In genomic region chr9:136742640-136743391, GRCh38 we compare ENCODE assay signal across 8 cellular contexts. TPM values are rescaled to one million over a fixed set of nuclear protein-coding genes. Genes with fewer than 3 reads are reported as not detected.
DNase-seq lines count a peak whose midpoint lies in the region; ATAC-seq and TF ChIP-seq lines count a peak whose summit lies in the region.

LCN10 (minus strand) TSS chr9:136742940; CDS start chr9:136742903, 37 bp downstream.

- intact Hi-C loops in heart left ventricle (cut with DNase I) (no loop called here), Right ventricle myocardium superior (cut with DNase I) (no loop called here), left colon (cut with DNase I, micrococcal nuclease) (no loop called here), OCI-LY7 (cut with micrococcal nuclease; ENCODE audit: unreplicated experiment) (no loop called here), sigmoid colon (cut with DNase I) (no loop called here)

- 74 to 87% (median 76%) methylated on average over 12 to 23 of the region's 23 CpGs for WGBS in heart left ventricle, 4 donors
- 12 to 51% methylated on average over 23 of the region's 23 CpGs for WGBS in sigmoid colon, 2 donors

- CTCF ChIA-PET in activated CD8-positive, alpha-beta T cell treated with anti-CD3 and anti-CD28 coated beads, Interleukin-2, amount 10 ng/mL, durations not matched to agents 7 days and 5 days (lab: Charles Lee): interaction anchor here (1.1 to 1.3 kb wide), 2 partner anchors 16 to 304 kb away, joined by 3 read pairs; no protein-coding TSS in a partner anchor
- CTCF ChIA-PET in OCI-LY7 (lab: Charles Lee; ENCODE audit: unreplicated experiment): no interaction called here

- peak within 1 kb of the TSS; percentile 57 for H3K27ac Mint-ChIP-seq in activated CD8-positive, alpha-beta T cell treated with anti-CD3 and anti-CD28 coated beads, Interleukin-2, amount 10 ng/mL, durations not matched to agents 7 days and 5 days

- POLR2A ChIA-PET in activated CD8-positive, alpha-beta T cell treated with anti-CD3 and anti-CD28 coated beads, Interleukin-2, amount 10 ng/mL, durations not matched to agents 7 days and 5 days (lab: Charles Lee): interaction anchor here (2.3 kb wide), 1 partner anchor 14 kb away, joined by 13 read pairs; no protein-coding TSS in a partner anchor
- POLR2A ChIA-PET in OCI-LY7 (lab: Charles Lee): no interaction called here

- no peaks in the 10 kb centered on the region for H3K79me2 ChIP-seq in OCI-LY7 (ENCODE audit: insufficient read depth, low read depth, low read length)

- no peaks in the 10 kb centered on the region for H3K9me3 Mint-ChIP-seq in activated CD8-positive, alpha-beta T cell treated with anti-CD3 and anti-CD28 coated beads, Interleukin-2, amount 10 ng/mL, durations not matched to agents 7 days and 5 days (ENCODE audit: insufficient read depth)

- H3K9me3 ChIP-seq in heart left ventricle: no peaks in the 10 kb centered on the region
- no peaks in the 10 kb centered on the region for H3K9me3 ChIP-seq in OCI-LY7 (ENCODE audit: low read length)
- H3K9me3 ChIP-seq in sigmoid colon: no peaks in the 10 kb centered on the region

- ATAC-seq in heart left ventricle (no peak), Right ventricle myocardium superior (ENCODE audit: poor library complexity) (no peak), left colon (peak; percentile 48), GM19397 (IDR thresholded peaks at IDR 0.05; ENCODE audit: unreplicated experiment) (no peak)
- no peak for ATAC-seq in activated CD8-positive, alpha-beta T cell treated with anti-CD3 and anti-CD28 coated beads, Interleukin-2, amount 10 ng/mL, durations not matched to agents 7 days and 5 days

- BruUV-seq in OCI-LY7 (replicated peaks; lab: Mats Ljungman, UMichigan): no TSS peak

- H4K20me1 ChIP-seq in OCI-LY7 (ENCODE audit: insufficient read depth, low read length): no peaks in the 10 kb centered on the region

- peak in 1 of 5 donors; percentile 57 for DNase-seq in heart left ventricle
- DNase-seq in Right ventricle myocardium superior: no peak
- no peak for DNase-seq in activated CD8-positive, alpha-beta T cell treated with anti-CD3 and anti-CD28 coated beads, Interleukin-2, amount 10 ng/mL, durations not matched to agents 7 days and 5 days
- DNase-seq in left colon: no peak
- DNase-seq in SW 1271 (lab: John Stamatoyannopoulos, UW): no peak
- DNase-seq in OCI-LY7 (ENCODE audit: low spot score): no peak
- DNase-seq in sigmoid colon: no peak

- H3K27ac ChIP-seq in heart left ventricle: peak within 1 kb of the TSS in 5 of 12 donors; percentile 22 to 62 (median 47)
- H3K27ac ChIP-seq in OCI-LY7 (ENCODE audit: low read depth, low read length, poor library complexity, severe bottlenecking): no peak within 1 kb of the TSS
- H3K27ac ChIP-seq in sigmoid colon: no peak within 1 kb of the TSS

- H3K4me2 ChIP-seq in OCI-LY7 (ENCODE audit: low read length): no peak within 1 kb of the TSS

- H3K4me1 ChIP-seq in heart left ventricle (peaks cover 0 to 44% (median 18%) of the 10 kb centered on the region in 12 donors), OCI-LY7 (ENCODE audit: insufficient read depth, low read length, poor library complexity, severe bottlenecking) (peaks cover 6% of the 10 kb centered on the region), sigmoid colon (peaks cover 0 to 14% (median 10%) of the 10 kb centered on the region in 4 donors)

- H3K9me2 ChIP-seq in OCI-LY7 (ENCODE audit: insufficient read depth, low read length): no peaks in the 10 kb centered on the region

- peaks cover 7% of the 10 kb centered on the region for H3K4me1 Mint-ChIP-seq in activated CD8-positive, alpha-beta T cell treated with anti-CD3 and anti-CD28 coated beads, Interleukin-2, amount 10 ng/mL, durations not matched to agents 7 days and 5 days (ENCODE audit: low read depth)

- H3K27me3 ChIP-seq in heart left ventricle (peaks cover 0 to 19% (median 0%) of the 10 kb centered on the region in 9 donors), sigmoid colon (peaks cover 26 to 53% (median 34%) of the 10 kb centered on the region in 3 donors)

- H2AFZ ChIP-seq in OCI-LY7 (ENCODE audit: low read length): no peak within 1 kb of the TSS

- H3K27me3 Mint-ChIP-seq in activated CD8-positive, alpha-beta T cell treated with anti-CD3 and anti-CD28 coated beads, Interleukin-2, amount 10 ng/mL, durations not matched to agents 7 days and 5 days (ENCODE audit: low read depth): no peaks in the 10 kb centered on the region

- H3K4me3 ChIP-seq in heart left ventricle (peak within 1 kb of the TSS in 10 of 12 donors; percentile 2 to 55 (median 18)), OCI-LY7 (ENCODE audit: low read depth, low read length, poor library complexity, severe bottlenecking) (no peak within 1 kb of the TSS), sigmoid colon (no peak within 1 kb of the TSS)

- H3K4me3 Mint-ChIP-seq in activated CD8-positive, alpha-beta T cell treated with anti-CD3 and anti-CD28 coated beads, Interleukin-2, amount 10 ng/mL, durations not matched to agents 7 days and 5 days: peak within 1 kb of the TSS; percentile 50

- no peaks in the 10 kb centered on the region for H3K36me3 ChIP-seq in heart left ventricle
- no peaks in the 10 kb centered on the region for H3K36me3 ChIP-seq in OCI-LY7 (ENCODE audit: insufficient read depth, low read length)
- H3K36me3 ChIP-seq in sigmoid colon: no peaks in the 10 kb centered on the region

- no peaks in the 10 kb centered on the region for H3K36me3 Mint-ChIP-seq in activated CD8-positive, alpha-beta T cell treated with anti-CD3 and anti-CD28 coated beads, Interleukin-2, amount 10 ng/mL, durations not matched to agents 7 days and 5 days (ENCODE audit: low read depth)

- TF ChIP-seq POLR2A in heart left ventricle (IDR thresholded peaks at IDR 0.05) (no peak), sigmoid colon (IDR thresholded peaks at IDR 0.05) (no peak)

- TF ChIP-seq CTCF in heart left ventricle (IDR thresholded peaks at IDR 0.05) (peak in 5 of 12 donors; percentile 14 to 41 (median 26)), OCI-LY7 (conservative IDR thresholded peaks at IDR 0.05; ENCODE audit: low read length) (no peak), sigmoid colon (IDR thresholded peaks at IDR 0.05) (no peak)

- TF ChIP-seq EP300 in sigmoid colon (IDR thresholded peaks at IDR 0.05): no peak

RNA-seq across cellular contexts. Expression of gene LCN10, which starts in this region (rescaled TPM):
- total RNA-seq in heart left ventricle: 10 to 100 TPM in 5 of 9 donors, 1 to 10 TPM in 2, under 1 TPM in 2; 0.50 to 21.5 (median 10.1) TPM
- polyA plus RNA-seq in heart left ventricle: 10 to 100 TPM; 15.7 to 40.7 TPM
- 7.7 TPM for total RNA-seq in Right ventricle myocardium superior
- 1 to 10 TPM; 1.8 to 2.4 TPM for total RNA-seq in activated CD8-positive, alpha-beta T cell treated with anti-CD3 and anti-CD28 coated beads, Interleukin-2, amount 10 ng/mL, durations not matched to agents 7 days and 5 days
- 1 to 10 TPM; 1.2 to 2.4 TPM for total RNA-seq in left colon
- not detected in 2 replicates for total RNA-seq in OCI-LY7 (2014; rRNA removed; shearing (Covaris generic))
- not detected in 2 replicates for total RNA-seq in OCI-LY7 (2022)
- total RNA-seq in sigmoid colon: 1 to 10 TPM; 1.5 to 6.4 (median 2.1) TPM
- polyA plus RNA-seq in sigmoid colon: 1 to 10 TPM; 1.2 to 9.2 (median 1.8) TPM

Comparison
In these comparisons a context has a peak if more than half of its experiments do, and no peak if none do; other contexts are left out.
1. H3K4me3 ChIP-seq: peak in heart left ventricle (10 of 12); none in OCI-LY7 (single experiment) and sigmoid colon (0 of 4).